In genomic region chr5:127229185-127229889, GRCh38 we compare ENCODE assay signal across 8 cellular contexts.
A peak's percentile ranks its signal among the peaks of the same experiment; 100 is the strongest.
DNase-seq lines count a peak whose midpoint lies in the region; ATAC-seq and TF ChIP-seq lines count a peak whose summit lies in the region.

No MANE protein-coding gene starts in this region.

- peak; percentile 10; the same call in 1 of the 2 replicates for TF ChIP-seq CTCF in IMR-90 (conservative IDR thresholded peaks at IDR 0.05; ENCODE audit: low read depth, low read length)

- peak; percentile 88 for DNase-seq in DMS53 treated with DMSO at 0.1 percent for 48 hours (lab: John Stamatoyannopoulos, UW; ENCODE audit: unreplicated experiment)
- DNase-seq in IMR-90, result peak; percentile 6
- DNase-seq in activated CD4-positive, CD25-positive, alpha-beta regulatory T cell treated with anti-CD3 and anti-CD28 coated beads, Interleukin-2, amount 50 U/mL, for 16 hours (ENCODE audit: low read depth, low spot score), result peak; percentile 14
- DNase-seq in central memory CD4-positive, alpha-beta T cell, result peak; percentile 50
- peak; percentile 50 for DNase-seq in kidney tubule cell (ENCODE audit: low spot score)
- peak; percentile 20 to 25 for DNase-seq in stimulated activated CD4-positive, alpha-beta T cell treated with anti-CD3 and anti-CD28 coated beads, Interleukin-1b, Interleukin-23, amount 100 ng/mL, for 4 hours (ENCODE audit: low read depth in 2 of 2)
- DNase-seq in NCI-H226, result no peak

- H2AK5ac ChIP-seq in IMR-90 (ENCODE audit: low read depth, low read length), result no peak overlapping the region

- H3K36me3 ChIP-seq in IMR-90 (ENCODE audit: control insufficient read depth, insufficient read depth, low read length), result no peaks in the 10 kb centered on the region

- no peak overlapping the region for H3K14ac ChIP-seq in IMR-90 (replicated peaks; ENCODE audit: low read depth, low read length)

- BruUV-seq in IMR-90 (replicated peaks; lab: Mats Ljungman, UMichigan), result no TSS peak

- no peaks in the 10 kb centered on the region for H3K9me3 ChIP-seq in IMR-90 (ENCODE audit: control insufficient read depth, insufficient read depth, low read length)

- peak overlapping the region; percentile 47 for H3K4me3 ChIP-seq in IMR-90 (ENCODE audit: insufficient read depth, low read depth, low read length)

- H2BK20ac ChIP-seq in IMR-90 (ENCODE audit: low read depth, low read length), result no peak overlapping the region

- 0 out of 2 replicates have a peak overlapping the region, but pooled peaks have one; percentile 15 for H3K9ac ChIP-seq in IMR-90 (ENCODE audit: low read depth, low read length)

- ATAC-seq in GM21367 (IDR thresholded peaks at IDR 0.05; ENCODE audit: unreplicated experiment) (peak; percentile 82), IMR-90 (ENCODE audit: low read depth) (peak; percentile 92)

- TF ChIP-seq RAD21 in IMR-90 (IDR thresholded peaks at IDR 0.05; ENCODE audit: low read length), result no peak

- WGBS in IMR-90 (ENCODE audit: extremely low coverage in 2 of 2, insufficient read length in 1 of 2), 2 experiments, result 2% methylated on average over 32 of the region's 61 CpGs; no CpG with 5 or more reads in 1 of the 2 experiments

- H3K4me2 ChIP-seq in IMR-90 (ENCODE audit: low read depth, low read length), result peak overlapping the region; percentile 71

- CTCF ChIA-PET in IMR-90 (lab: Yijun Ruan, JAX), result interaction anchor here (0.6 kb wide), 1 partner anchor 437 kb away, joined by 4 read pairs; no protein-coding TSS in a partner anchor

- H2BK15ac ChIP-seq in IMR-90 (ENCODE audit: low read depth, low read length), result no peak overlapping the region

- H3K27ac ChIP-seq in IMR-90 (ENCODE audit: insufficient read depth, low read length), result no peak overlapping the region

- no peaks in the 10 kb centered on the region for H3K4me1 ChIP-seq in IMR-90 (ENCODE audit: control insufficient read depth, insufficient read depth, low read length)

- no peak overlapping the region for H2BK5ac ChIP-seq in IMR-90 (ENCODE audit: low read depth, low read length, poor library complexity, severe bottlenecking)

- no peak overlapping the region for H4K8ac ChIP-seq in IMR-90 (ENCODE audit: low read depth in 2 of 2, low read length in 2 of 2)

- H4K91ac ChIP-seq in IMR-90 (ENCODE audit: insufficient read depth, low read depth, low read length), result no peak overlapping the region

- TF ChIP-seq POLR2A in IMR-90 (IDR thresholded peaks at IDR 0.05; ENCODE audit: low read depth, low read length), result no peak

- 0 out of 2 replicates have a peak overlapping the region, but pooled peaks have one; percentile 29 for H3K23ac ChIP-seq in IMR-90 (ENCODE audit: low read depth, low read length)

- peaks cover 19% of the 10 kb centered on the region for H3K27me3 ChIP-seq in IMR-90 (ENCODE audit: control insufficient read depth, insufficient read depth, low read length)

- no peak overlapping the region for H4K5ac ChIP-seq in IMR-90 (ENCODE audit: low read depth, low read length)

- in situ Hi-C loops in IMR-90 (cut with MboI; ENCODE audit: low sequenced_read_pairs), result no loop called here

- H3K9me1 ChIP-seq in IMR-90 (ENCODE audit: insufficient read depth, low read length), result no peaks in the 10 kb centered on the region

- peak overlapping the region; percentile 91 for H2AFZ ChIP-seq in IMR-90 (replicated peaks; ENCODE audit: low read length, poor library complexity)

- H3K56ac ChIP-seq in IMR-90 (ENCODE audit: extremely low read depth, insufficient read depth, low read length), result no peak overlapping the region

- H3K4ac ChIP-seq in IMR-90 (ENCODE audit: low read depth, low read length), result no peak overlapping the region

- H2AK9ac ChIP-seq in IMR-90 (replicated peaks; ENCODE audit: low read depth, low read length, poor library complexity), result no peak overlapping the region

- no peak overlapping the region for H2BK120ac ChIP-seq in IMR-90 (ENCODE audit: low read depth, low read length)

- POLR2A ChIA-PET in IMR-90 (lab: Charles Lee; ENCODE audit: unreplicated experiment), result no interaction called here

- no peaks in the 10 kb centered on the region for H4K20me1 ChIP-seq in IMR-90 (ENCODE audit: insufficient read depth, low read length)

- intact Hi-C loops in IMR-90 (cut with micrococcal nuclease), result loop anchor here (5.0 kb wide), 1 partner anchor 382 kb away; no protein-coding TSS in a partner anchor

- dilution Hi-C loops in IMR-90 (cut with HindIII; ENCODE audit: low sequenced_read_pairs, unreplicated experiment), result no loop called here

- H3K79me1 ChIP-seq in IMR-90 (ENCODE audit: low read depth in 1 of 2, low read length in 2 of 2), result no peaks in the 10 kb centered on the region

- H3K18ac ChIP-seq in IMR-90 (ENCODE audit: low read depth, low read length), result no peak overlapping the region

TF ChIP-seq in IMR-90, 13 proteins besides CTCF, POLR2A, EP300 and RAD21:
- TF ChIP-seq BHLHE40 (IDR thresholded peaks at IDR 0.05; ENCODE audit: low read depth, low read length) (peak; percentile 16; the same call in 1 of the 2 replicates), MAFK (IDR thresholded peaks at IDR 0.05; ENCODE audit: low read depth, low read length) (no peak)
